ENCODE assay signal across 18 cellular contexts in the genomic region with DNA sequence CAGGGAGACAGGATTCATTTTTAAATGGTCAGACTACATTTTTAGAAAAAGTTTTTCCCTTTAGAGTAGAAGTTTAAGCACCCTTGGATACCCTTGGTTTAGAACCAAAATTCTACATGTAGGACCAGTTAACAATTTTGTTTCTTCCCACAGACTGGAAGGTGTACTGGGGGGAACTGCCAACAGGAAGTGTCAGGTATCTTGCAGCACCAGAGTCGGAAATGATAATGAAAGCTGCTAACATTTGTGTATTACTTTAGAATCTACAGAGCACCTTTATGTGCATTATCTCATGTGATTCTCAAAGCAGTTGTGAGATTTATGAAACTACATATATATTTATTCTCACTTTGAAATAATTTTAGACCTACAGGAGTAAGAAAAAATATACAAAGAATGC. TPM values are rescaled to one million over a fixed set of nuclear protein-coding genes. Genes with fewer than 3 reads are reported as not detected.
DNase-seq lines count a peak whose midpoint lies in the region; ATAC-seq and TF ChIP-seq lines count a peak whose summit lies in the region.
"Had no signal": no experiment of that assay in that cellular context is flagged by ENCODE, and none has a peak within 500 bp of the region (broad histone marks: within the 10 kb centered on the region; RNA-seq: fewer than 3 reads in every experiment).

No MANE protein-coding gene starts in this region.

- H3K4me3 ChIP-seq in cardiac muscle cell: no peak overlapping the region

- intact Hi-C loops in left cardiac atrium (cut with DNase I): no loop called here
- intact Hi-C loops in left colon (cut with DNase I, micrococcal nuclease): no loop called here

- H3K9me3 Mint-ChIP-seq in WTC11 (no peaks in the 10 kb centered on the region; the same call in 1 of the 2 replicates), progenitor cell of endocrine pancreas (ENCODE audit: low read depth) (no peaks in the 10 kb centered on the region)
- no peaks in the 10 kb centered on the region for H3K9me3 Mint-ChIP-seq in activated naive CD4-positive, alpha-beta T cell treated with anti-CD3 and anti-CD28 coated beads, Interleukin-2, amount 10 ng/mL, durations not matched to agents 7 days and 5 days

- no peaks in the 10 kb centered on the region for H3K27me3 ChIP-seq in cardiac muscle cell

- POLR2A ChIA-PET in WTC11 (lab: Charles Lee): interaction anchor here (1.0 kb wide), 1 partner anchor 21 kb away, joined by 3 read pairs; the partner anchor contains the start of gene SPRED1

- H3K27ac Mint-ChIP-seq in WTC11 (peak overlapping the region; percentile 6; the same call in 1 of the 2 replicates), progenitor cell of endocrine pancreas (no peak overlapping the region)
- H3K27ac Mint-ChIP-seq in activated naive CD4-positive, alpha-beta T cell treated with anti-CD3 and anti-CD28 coated beads, Interleukin-2, amount 10 ng/mL, durations not matched to agents 7 days and 5 days: no peak overlapping the region
- H3K27ac Mint-ChIP-seq: B cell had no signal

- H3K27ac ChIP-seq in cardiac muscle cell: peak overlapping the region; percentile 61

- CTCF ChIA-PET in WTC11 (lab: Charles Lee): no interaction called here
- CTCF ChIA-PET in activated naive CD4-positive, alpha-beta T cell treated with anti-CD3 and anti-CD28 coated beads, Interleukin-2, amount 10 ng/mL, durations not matched to agents 7 days and 5 days (lab: Charles Lee): no interaction called here

- TF ChIP-seq CTCF in cardiac muscle cell (IDR thresholded peaks at IDR 0.05; ENCODE audit: low read depth, low read length) (no peak), WTC11 (IDR thresholded peaks at IDR 0.05) (no peak), progenitor cell of endocrine pancreas (IDR thresholded peaks at IDR 0.05; ENCODE audit: unreplicated experiment) (no peak)

- DNase-seq in cardiac muscle cell (ENCODE audit: low read depth in 1 of 2, low spot score in 1 of 2) (no peak), left cardiac atrium (no peak), WTC11 (ENCODE audit: low spot score) (no peak), left colon (no peak), NCI-H1092 (lab: John Stamatoyannopoulos, UW) (no peak), progenitor cell of endocrine pancreas (ENCODE audit: low spot score, unreplicated experiment) (no peak)
- no peak for DNase-seq in activated naive CD4-positive, alpha-beta T cell treated with anti-CD3 and anti-CD28 coated beads, Interleukin-2, amount 10 ng/mL, durations not matched to agents 7 days and 5 days
- DNase-seq: DMS79 treated with DMSO at 0.1 percent for 48 hours, H7, KBM-7, NCI-H1048, NCI-H146, NCI-H2029 treated with DMSO at 0.1 percent for 48 hours, NCI-H2171, NCI-H446, NCI-H526 treated with DMSO at 0.1 percent for 48 hours, Right ventricle myocardium superior had no signal

- no peaks in the 10 kb centered on the region for H3K27me3 Mint-ChIP-seq in WTC11 (ENCODE audit: low read depth)
- no peaks in the 10 kb centered on the region for H3K27me3 Mint-ChIP-seq in activated naive CD4-positive, alpha-beta T cell treated with anti-CD3 and anti-CD28 coated beads, Interleukin-2, amount 10 ng/mL, durations not matched to agents 7 days and 5 days
- H3K27me3 Mint-ChIP-seq in progenitor cell of endocrine pancreas: no peaks in the 10 kb centered on the region
- H3K27me3 Mint-ChIP-seq: B cell had no signal

- ATAC-seq in left cardiac atrium (no peak), WTC11 (no peak), left colon (peak; percentile 60)

- H3K36me3 Mint-ChIP-seq in WTC11 (peaks cover 11% of the 10 kb centered on the region), progenitor cell of endocrine pancreas (ENCODE audit: insufficient read depth) (peaks cover 7% of the 10 kb centered on the region)
- H3K36me3 Mint-ChIP-seq in activated naive CD4-positive, alpha-beta T cell treated with anti-CD3 and anti-CD28 coated beads, Interleukin-2, amount 10 ng/mL, durations not matched to agents 7 days and 5 days: no peaks in the 10 kb centered on the region

- no peaks in the 10 kb centered on the region for H3K36me3 ChIP-seq in cardiac muscle cell

- H3K4me1 Mint-ChIP-seq in WTC11 (peaks cover 38% of the 10 kb centered on the region), progenitor cell of endocrine pancreas (ENCODE audit: low read depth) (peaks cover 13% of the 10 kb centered on the region)
- no peaks in the 10 kb centered on the region for H3K4me1 Mint-ChIP-seq in activated naive CD4-positive, alpha-beta T cell treated with anti-CD3 and anti-CD28 coated beads, Interleukin-2, amount 10 ng/mL, durations not matched to agents 7 days and 5 days
- H3K4me1 Mint-ChIP-seq: B cell had no signal

- H3K4me3 Mint-ChIP-seq in WTC11 (no peak overlapping the region), progenitor cell of endocrine pancreas (ENCODE audit: low read depth) (no peak overlapping the region)
- H3K4me3 Mint-ChIP-seq in activated naive CD4-positive, alpha-beta T cell treated with anti-CD3 and anti-CD28 coated beads, Interleukin-2, amount 10 ng/mL, durations not matched to agents 7 days and 5 days: no peak overlapping the region
- H3K4me3 Mint-ChIP-seq: B cell had no signal

- no peaks in the 10 kb centered on the region for H3K9me3 ChIP-seq in cardiac muscle cell (ENCODE audit: low read depth)

- peaks cover 10% of the 10 kb centered on the region for H3K4me1 ChIP-seq in cardiac muscle cell (ENCODE audit: low read depth)

TF ChIP-seq in WTC11, 78 proteins besides CTCF, POLR2A, EP300 and RAD21:
- TF ChIP-seq FOXP1 (CRISPR knock-in tag; IDR thresholded peaks at IDR 0.05; ENCODE audit: borderline replicate concordance): no peak
- no peak for TF ChIP-seq GABPB1 (CRISPR knock-in tag; IDR thresholded peaks at IDR 0.05)
- no peak for TF ChIP-seq CREM (CRISPR knock-in tag; IDR thresholded peaks at IDR 0.05)
- no peak for TF ChIP-seq RELA (CRISPR knock-in tag; IDR thresholded peaks at IDR 0.05; ENCODE audit: borderline replicate concordance)
- TF ChIP-seq MYBL2 (CRISPR knock-in tag; IDR thresholded peaks at IDR 0.05): no peak
- TF ChIP-seq ZNF671 (CRISPR knock-in tag; IDR thresholded peaks at IDR 0.05): no peak

RNA-seq across cellular contexts. Expression of gene SPRED1, which starts 21.5 kb away (rescaled TPM):
- total RNA-seq in cardiac muscle cell (11.2 and 17.3 TPM in 2 replicates), left cardiac atrium (10 to 100 TPM; 16.1 to 19.9 TPM), WTC11 (2021) (35.9 to 37.1 TPM (median 36.1 TPM) in 3 replicates), left colon (10 to 100 TPM; 24.5 to 32.4 TPM), progenitor cell of endocrine pancreas (21.3 and 22.9 TPM in 2 replicates)
- 8.2 and 8.7 TPM in 2 replicates for polyA plus RNA-seq in cardiac muscle cell
